Comparison of ENCODE assay signal across 1 cellular context in genomic region chr10:102712843-102713242, GRCh38.
TF ChIP-seq lines count a peak whose summit lies in the region.

No MANE protein-coding gene starts in this region.

TF ChIP-seq in K562, 482 proteins besides CTCF, POLR2A, EP300 and RAD21:
- no peak for TF ChIP-seq ZFX (CRISPR knock-in tag; IDR thresholded peaks at IDR 0.05)
- TF ChIP-seq NELFE (IDR thresholded peaks at IDR 0.05; ENCODE audit: insufficient read depth, insufficient read length) = no peak
- no peak for TF ChIP-seq TFAP4 (CRISPR knock-in tag; IDR thresholded peaks at IDR 0.05; ENCODE audit: borderline replicate concordance)
- TF ChIP-seq PHF20 (IDR thresholded peaks at IDR 0.05; ENCODE audit: partially characterized antibody) = no peak
- no peak for TF ChIP-seq FOXP4 (CRISPR knock-in tag; IDR thresholded peaks at IDR 0.05; ENCODE audit: borderline replicate concordance)
- no peak for TF ChIP-seq HDAC1 (IDR thresholded peaks at IDR 0.05)
- no peak for TF ChIP-seq ELK3 (CRISPR knock-in tag; IDR thresholded peaks at IDR 0.05)
- no peak for TF ChIP-seq CREM (IDR thresholded peaks at IDR 0.05; ENCODE audit: low read depth)
- TF ChIP-seq TCF7L2 (IDR thresholded peaks at IDR 0.05; ENCODE audit: low read depth, low read length) = no peak
- TF ChIP-seq E2F4 (CRISPR knock-in tag; IDR thresholded peaks at IDR 0.05; ENCODE audit: low read depth) = no peak
- no peak for TF ChIP-seq TGIF2 (CRISPR knock-in tag; IDR thresholded peaks at IDR 0.05)
- no peak for TF ChIP-seq NFIX (CRISPR knock-in tag; IDR thresholded peaks at IDR 0.05; ENCODE audit: low read depth)
